Comparison of ENCODE assay signal across 8 cellular contexts in the genomic region with DNA sequence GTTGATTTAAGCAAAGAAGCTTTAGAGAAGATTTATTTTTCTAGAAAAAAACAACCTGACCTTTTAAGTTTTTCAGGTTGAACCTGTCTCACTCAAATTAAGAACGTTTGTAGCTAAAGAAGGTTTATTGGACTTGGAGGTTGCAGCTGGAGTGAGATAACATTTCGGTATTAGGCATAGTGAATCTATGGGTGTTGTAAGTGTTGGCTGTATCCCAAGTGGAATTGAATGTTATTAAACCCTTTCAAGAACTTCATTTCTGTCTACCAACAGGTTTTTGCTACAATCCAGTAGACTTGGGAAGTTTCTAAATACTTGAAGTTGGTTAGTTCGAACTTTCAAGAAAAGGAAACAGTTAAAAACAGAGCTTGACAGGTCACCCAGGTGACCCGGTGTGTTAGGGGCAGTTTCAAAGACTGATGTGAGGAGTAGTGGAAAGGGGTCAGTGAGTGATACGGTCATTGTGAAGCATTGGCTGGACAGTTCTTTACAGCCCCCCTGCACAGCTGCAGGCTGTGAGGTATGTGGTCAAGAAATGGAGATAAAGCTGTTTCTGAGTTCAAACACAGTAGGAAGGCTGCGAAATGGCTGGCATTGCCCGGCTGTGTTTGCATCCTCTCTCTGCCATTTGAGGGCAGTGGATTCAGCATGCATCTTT. TPM values are rescaled to one million over a fixed set of nuclear protein-coding genes. Genes with fewer than 3 reads are reported as not detected.
DNase-seq lines count a peak whose midpoint lies in the region; ATAC-seq and TF ChIP-seq lines count a peak whose summit lies in the region.

No MANE protein-coding gene starts in this region.

- TF ChIP-seq CTCF in fibroblast of mammary gland (conservative IDR thresholded peaks at IDR 0.05; ENCODE audit: control insufficient read depth, insufficient read depth, low read depth, low read length): no peak
- no peak for TF ChIP-seq CTCF in adrenal gland (IDR thresholded peaks at IDR 0.05)

- no peak for TF ChIP-seq POLR2A in adrenal gland (IDR thresholded peaks at IDR 0.05)

- peaks cover 16% of the 10 kb centered on the region for H3K36me3 Mint-ChIP-seq in activated CD4-positive, alpha-beta T cell treated with anti-CD3 and anti-CD28 coated beads, Interleukin-2, amount 10 ng/mL, durations not matched to agents 24 days and 14 days (ENCODE audit: low read depth)
- H3K36me3 Mint-ChIP-seq in T-helper 17 cell (ENCODE audit: low read depth): peaks cover 4% of the 10 kb centered on the region

- DNase-seq in activated CD4-positive, alpha-beta T cell treated with anti-CD3 and anti-CD28 coated beads, Interleukin-2, amount 10 ng/mL, durations not matched to agents 24 days and 14 days: peak; percentile 62
- no peak for DNase-seq in activated CD4-positive, alpha-beta T cell treated with anti-CD3 and anti-CD28 coated beads for 1 hour
- DNase-seq in T-helper 17 cell: no peak
- peak; percentile 35 for DNase-seq in fibroblast of mammary gland (ENCODE audit: low read depth)
- DNase-seq in stimulated activated naive CD8-positive, alpha-beta T cell treated with anti-CD3 and anti-CD28 coated beads, Interleukin-15, amount 100 ng/mL, for 72 hours: no peak
- no peak for DNase-seq in adrenal gland
- DNase-seq in amniotic stem cell (lab: John Stamatoyannopoulos, UW): no peak

- H3K4me3 ChIP-seq in fibroblast of mammary gland (ENCODE audit: control insufficient read depth, low read depth, low read length) (no peak overlapping the region), adrenal gland (no peak overlapping the region)

- H3K9me3 ChIP-seq in T-helper 17 cell (ENCODE audit: control insufficient read depth, low read length, poor library complexity, severe bottlenecking): no peaks in the 10 kb centered on the region
- no peaks in the 10 kb centered on the region for H3K9me3 ChIP-seq in adrenal gland (replicated peaks in 1 of 3)

- H3K4me1 ChIP-seq in adrenal gland (replicated peaks in 1 of 2): peaks cover 8 to 35% of the 10 kb centered on the region in 2 donors

- no peak overlapping the region for H3K27ac ChIP-seq in adrenal gland

- H3K27ac Mint-ChIP-seq in activated CD4-positive, alpha-beta T cell treated with anti-CD3 and anti-CD28 coated beads, Interleukin-2, amount 10 ng/mL, durations not matched to agents 24 days and 14 days: peak overlapping the region; percentile 100
- H3K27ac Mint-ChIP-seq in T-helper 17 cell: peak overlapping the region; percentile 93
- no peak overlapping the region for H3K27ac Mint-ChIP-seq in stimulated activated naive CD8-positive, alpha-beta T cell treated with anti-CD3 and anti-CD28 coated beads, Interleukin-15, amount 100 ng/mL, for 72 hours

- ATAC-seq in T-helper 17 cell (no peak), HG03159 (IDR thresholded peaks at IDR 0.05; ENCODE audit: unreplicated experiment) (no peak)
- ATAC-seq in stimulated activated naive CD8-positive, alpha-beta T cell treated with anti-CD3 and anti-CD28 coated beads, Interleukin-15, amount 100 ng/mL, for 72 hours: no peak

- H3K9me3 Mint-ChIP-seq in activated CD4-positive, alpha-beta T cell treated with anti-CD3 and anti-CD28 coated beads, Interleukin-2, amount 10 ng/mL, durations not matched to agents 24 days and 14 days: no peaks in the 10 kb centered on the region
- no peaks in the 10 kb centered on the region for H3K9me3 Mint-ChIP-seq in stimulated activated naive CD8-positive, alpha-beta T cell treated with anti-CD3 and anti-CD28 coated beads, Interleukin-15, amount 100 ng/mL, for 72 hours

- peaks cover 27% of the 10 kb centered on the region for H3K4me1 Mint-ChIP-seq in activated CD4-positive, alpha-beta T cell treated with anti-CD3 and anti-CD28 coated beads, Interleukin-2, amount 10 ng/mL, durations not matched to agents 24 days and 14 days
- peaks cover 23% of the 10 kb centered on the region for H3K4me1 Mint-ChIP-seq in T-helper 17 cell
- peaks cover 43% of the 10 kb centered on the region for H3K4me1 Mint-ChIP-seq in stimulated activated naive CD8-positive, alpha-beta T cell treated with anti-CD3 and anti-CD28 coated beads, Interleukin-15, amount 100 ng/mL, for 72 hours

- H3K27me3 Mint-ChIP-seq in activated CD4-positive, alpha-beta T cell treated with anti-CD3 and anti-CD28 coated beads, Interleukin-2, amount 10 ng/mL, durations not matched to agents 24 days and 14 days: no peaks in the 10 kb centered on the region
- H3K27me3 Mint-ChIP-seq in T-helper 17 cell: no peaks in the 10 kb centered on the region
- H3K27me3 Mint-ChIP-seq in stimulated activated naive CD8-positive, alpha-beta T cell treated with anti-CD3 and anti-CD28 coated beads, Interleukin-15, amount 100 ng/mL, for 72 hours: no peaks in the 10 kb centered on the region

- peak overlapping the region; percentile 92 for H3K4me3 Mint-ChIP-seq in activated CD4-positive, alpha-beta T cell treated with anti-CD3 and anti-CD28 coated beads, Interleukin-2, amount 10 ng/mL, durations not matched to agents 24 days and 14 days
- peak overlapping the region; percentile 36 for H3K4me3 Mint-ChIP-seq in T-helper 17 cell
- H3K4me3 Mint-ChIP-seq in stimulated activated naive CD8-positive, alpha-beta T cell treated with anti-CD3 and anti-CD28 coated beads, Interleukin-15, amount 100 ng/mL, for 72 hours: peak overlapping the region; percentile 91 to 98

- H3K27me3 ChIP-seq in adrenal gland: no peaks in the 10 kb centered on the region

- no peaks in the 10 kb centered on the region for H3K36me3 ChIP-seq in adrenal gland (replicated peaks in 1 of 2)

- intact Hi-C loops in activated CD4-positive, alpha-beta T cell treated with anti-CD3 and anti-CD28 coated beads, Interleukin-2, amount 10 ng/mL, durations not matched to agents 24 days and 14 days (cut with micrococcal nuclease): loop anchor here (10.0 kb wide), 1 partner anchor 294 kb away; the partner anchor contains the start of gene TRERF1
- intact Hi-C loops in adrenal gland (cut with DNase I): no loop called here

- 66 to 73% (median 70%) methylated on average over 7 of the region's 7 CpGs for WGBS in adrenal gland, 4 donors

RNA-seq across cellular contexts. Expression of gene TBCC, which starts 2.5 kb away (rescaled TPM):
- total RNA-seq in activated CD4-positive, alpha-beta T cell treated with anti-CD3 and anti-CD28 coated beads, Interleukin-2, amount 10 ng/mL, durations not matched to agents 24 days and 14 days: 18.4 TPM in 2 replicates
- total RNA-seq in T-helper 17 cell (10 to 100 TPM; 71.5 to 73.2 TPM), adrenal gland (10 to 100 TPM; 19.5 to 44.8 (median 28.0) TPM)
- polyA plus RNA-seq in adrenal gland: 10 to 100 TPM; 15.7 to 33.1 (median 29.9) TPM

RNA-seq across cellular contexts. Expression of gene PRPH2, which starts 26.0 kb away (rescaled TPM):
- not detected in 2 replicates for total RNA-seq in activated CD4-positive, alpha-beta T cell treated with anti-CD3 and anti-CD28 coated beads, Interleukin-2, amount 10 ng/mL, durations not matched to agents 24 days and 14 days
- total RNA-seq in T-helper 17 cell (not detected), adrenal gland (1 to 10 TPM in 4 of 8 donors, under 1 TPM in 3, not detected in 1; 0.48 to 2.5 (median 1.3) TPM)
- under 1 TPM; 0.47 to 0.97 (median 0.84) TPM for polyA plus RNA-seq in adrenal gland

RNA-seq across cellular contexts. Expression of gene BICRAL, which starts 33.5 kb away (rescaled TPM):
- total RNA-seq in activated CD4-positive, alpha-beta T cell treated with anti-CD3 and anti-CD28 coated beads, Interleukin-2, amount 10 ng/mL, durations not matched to agents 24 days and 14 days: 12.5 and 12.9 TPM in 2 replicates
- total RNA-seq in T-helper 17 cell: 10 to 100 TPM; 31.9 to 34.1 TPM
- 10 to 100 TPM in 4 of 8 donors, 1 to 10 TPM in 4; 7.6 to 16.1 (median 10.6) TPM for total RNA-seq in adrenal gland
- 1 to 10 TPM; 2.8 to 8.7 (median 4.1) TPM for polyA plus RNA-seq in adrenal gland

Comparison
In these comparisons a context has a peak if more than half of its experiments do, and no peak if none do; other contexts are left out.
1. DNase-seq: peak in activated CD4-positive, alpha-beta T cell treated with anti-CD3 and anti-CD28 coated beads, Interleukin-2, amount 10 ng/mL, durations not matched to agents 24 days and 14 days (single experiment) and fibroblast of mammary gland (single experiment); none in activated CD4-positive, alpha-beta T cell treated with anti-CD3 and anti-CD28 coated beads for 1 hour (single experiment), T-helper 17 cell (0 of 3), stimulated activated naive CD8-positive, alpha-beta T cell treated with anti-CD3 and anti-CD28 coated beads, Interleukin-15, amount 100 ng/mL, for 72 hours (0 of 2), adrenal gland (0 of 7) and amniotic stem cell (single experiment).
2. H3K27ac Mint-ChIP-seq: peak in activated CD4-positive, alpha-beta T cell treated with anti-CD3 and anti-CD28 coated beads, Interleukin-2, amount 10 ng/mL, durations not matched to agents 24 days and 14 days (single experiment) and T-helper 17 cell (single experiment); none in stimulated activated naive CD8-positive, alpha-beta T cell treated with anti-CD3 and anti-CD28 coated beads, Interleukin-15, amount 100 ng/mL, for 72 hours (0 of 2).
3. H3K4me3 Mint-ChIP-seq: peak in every context shown above with its lines; median percentile 94 in stimulated activated naive CD8-positive, alpha-beta T cell treated with anti-CD3 and anti-CD28 coated beads, Interleukin-15, amount 100 ng/mL, for 72 hours; 92 in activated CD4-positive, alpha-beta T cell treated with anti-CD3 and anti-CD28 coated beads, Interleukin-2, amount 10 ng/mL, durations not matched to agents 24 days and 14 days; 36 in T-helper 17 cell.